8 cellular contexts compared by ENCODE assay signal in genomic region chr20:10670521-10671220, GRCh38. TPM values are rescaled to one million over a fixed set of nuclear protein-coding genes. Genes with fewer than 3 reads are reported as not detected.
DNase-seq lines count a peak whose midpoint lies in the region; ATAC-seq and TF ChIP-seq lines count a peak whose summit lies in the region.

No MANE protein-coding gene starts in this region.

- H3K27me3 Mint-ChIP-seq in activated CD8-positive, alpha-beta memory T cell treated with anti-CD3 and anti-CD28 coated beads, Interleukin-2, amount 10 ng/mL, durations not matched to agents 7 days and 5 days, result peaks cover 60% of the 10 kb centered on the region

- peaks cover 26% of the 10 kb centered on the region for H3K4me1 Mint-ChIP-seq in activated CD8-positive, alpha-beta memory T cell treated with anti-CD3 and anti-CD28 coated beads, Interleukin-2, amount 10 ng/mL, durations not matched to agents 7 days and 5 days

- H3K9ac ChIP-seq in HUES6 (ENCODE audit: low read length), result peak overlapping the region; percentile 76

- no peak overlapping the region for H3K4me3 Mint-ChIP-seq in activated CD8-positive, alpha-beta memory T cell treated with anti-CD3 and anti-CD28 coated beads, Interleukin-2, amount 10 ng/mL, durations not matched to agents 7 days and 5 days

- H3K4me3 ChIP-seq in AG10803 (ENCODE audit: low read length) (peak overlapping the region; percentile 82; the same call in 1 of the 2 replicates), HUES6 (ENCODE audit: low read depth, low read length) (peak overlapping the region; percentile 93), osteoblast (ENCODE audit: insufficient read depth, low read length) (peak overlapping the region; percentile 97)

- no peaks in the 10 kb centered on the region for H4K20me1 ChIP-seq in osteoblast (ENCODE audit: insufficient read depth, low read length)

- no peaks in the 10 kb centered on the region for H3K9me3 Mint-ChIP-seq in activated CD8-positive, alpha-beta memory T cell treated with anti-CD3 and anti-CD28 coated beads, Interleukin-2, amount 10 ng/mL, durations not matched to agents 7 days and 5 days (ENCODE audit: low read depth)

- no peak overlapping the region for H3K27ac Mint-ChIP-seq in activated CD8-positive, alpha-beta memory T cell treated with anti-CD3 and anti-CD28 coated beads, Interleukin-2, amount 10 ng/mL, durations not matched to agents 7 days and 5 days

- ATAC-seq in GM19468 (IDR thresholded peaks at IDR 0.05; ENCODE audit: extremely low read depth, unreplicated experiment), result peak; percentile 6
- no peak for ATAC-seq in activated CD8-positive, alpha-beta memory T cell treated with anti-CD3 and anti-CD28 coated beads, Interleukin-2, amount 10 ng/mL, durations not matched to agents 7 days and 5 days

- peak overlapping the region; percentile 84 for H3K4me2 ChIP-seq in osteoblast (ENCODE audit: insufficient read depth, low read length)

- H2AFZ ChIP-seq in osteoblast (ENCODE audit: low read length), result peak overlapping the region; percentile 0

- H3K36me3 ChIP-seq in HUES6 (ENCODE audit: control insufficient read depth, insufficient read depth, low read length) (peaks cover 22% of the 10 kb centered on the region; the same call in 1 of the 2 replicates), osteoblast (ENCODE audit: insufficient read depth, low read length) (peaks cover 25% of the 10 kb centered on the region)

- no peaks in the 10 kb centered on the region for H3K27me3 ChIP-seq in HUES6 (ENCODE audit: control insufficient read depth, insufficient read depth, low read length)
- H3K27me3 ChIP-seq in osteoblast (ENCODE audit: insufficient read depth, low read length), result no peaks in the 10 kb centered on the region

- TF ChIP-seq CTCF in AG10803 (conservative IDR thresholded peaks at IDR 0.05; ENCODE audit: low read length), result no peak
- TF ChIP-seq CTCF in osteoblast (IDR thresholded peaks at IDR 0.05; ENCODE audit: extremely low read depth, low read depth, low read length), result no peak

- CTCF ChIA-PET in activated CD8-positive, alpha-beta memory T cell treated with anti-CD3 and anti-CD28 coated beads, Interleukin-2, amount 10 ng/mL, durations not matched to agents 7 days and 5 days (lab: Charles Lee), result interaction anchor here (0.6 to 2.1 kb wide), 5 partner anchors 25 to 635 kb away, joined by 3 to 6 read pairs (median 3); partner anchors contain the start of gene SLX4IP

- H3K4me1 ChIP-seq in HUES6 (ENCODE audit: control insufficient read depth, insufficient read depth, low read length) (peaks cover 66% of the 10 kb centered on the region), osteoblast (ENCODE audit: insufficient read depth, low read length) (peaks cover 43% of the 10 kb centered on the region)

- H3K36me3 Mint-ChIP-seq in activated CD8-positive, alpha-beta memory T cell treated with anti-CD3 and anti-CD28 coated beads, Interleukin-2, amount 10 ng/mL, durations not matched to agents 7 days and 5 days, result no peaks in the 10 kb centered on the region

- DNase-seq in AG10803 (ENCODE audit: low read depth) (no peak), dermis blood vessel endothelial cell (peak; percentile 54), osteoblast (ENCODE audit: insufficient read length, low spot score, missing footprints) (peak; percentile 86), amniotic stem cell (lab: John Stamatoyannopoulos, UW) (no peak), GDM1 (lab: John Stamatoyannopoulos, UW) (no peak)
- no peak for DNase-seq in activated CD8-positive, alpha-beta memory T cell treated with anti-CD3 and anti-CD28 coated beads, Interleukin-2, amount 10 ng/mL, durations not matched to agents 7 days and 5 days

- no peaks in the 10 kb centered on the region for H3K9me3 ChIP-seq in HUES6 (ENCODE audit: control insufficient read depth, insufficient read depth, low read depth, low read length)
- H3K9me3 ChIP-seq in osteoblast (ENCODE audit: low read depth, low read length), result no peaks in the 10 kb centered on the region

- peak overlapping the region; percentile 46; the same call in 1 of the 2 replicates for H3K27ac ChIP-seq in HUES6 (ENCODE audit: low read depth, low read length)
- H3K27ac ChIP-seq in osteoblast (ENCODE audit: low read depth, low read length), result peak overlapping the region; percentile 97

- H3K79me2 ChIP-seq in osteoblast (ENCODE audit: insufficient read depth, low read length), result peaks cover 77% of the 10 kb centered on the region

RNA-seq across cellular contexts. Expression of gene JAG1, which starts 3.1 kb away (rescaled TPM):
- total RNA-seq in dermis blood vessel endothelial cell (124 and 203 TPM in 2 replicates), osteoblast (49.2 and 60.1 TPM in 2 replicates)
- total RNA-seq in activated CD8-positive, alpha-beta memory T cell treated with anti-CD3 and anti-CD28 coated beads, Interleukin-2, amount 10 ng/mL, durations not matched to agents 7 days and 5 days, result under 1 TPM; 0.15 to 0.54 TPM

Comparison
In these comparisons a context has a peak if more than half of its experiments do, and no peak if none do; other contexts are left out.
1. DNase-seq: peak in dermis blood vessel endothelial cell (single experiment) and osteoblast (single experiment); none in AG10803 (single experiment), amniotic stem cell (single experiment), GDM1 (single experiment) and activated CD8-positive, alpha-beta memory T cell treated with anti-CD3 and anti-CD28 coated beads, Interleukin-2, amount 10 ng/mL, durations not matched to agents 7 days and 5 days (single experiment).
2. RNA of gene JAG1, which starts 3.1 kb away (total RNA-seq): 124 to 203 TPM in dermis blood vessel endothelial cell and 49.2 to 60.1 TPM in osteoblast; 0.15 to 0.54 TPM in activated CD8-positive, alpha-beta memory T cell treated with anti-CD3 and anti-CD28 coated beads, Interleukin-2, amount 10 ng/mL, durations not matched to agents 7 days and 5 days; every median in the first group is over 10 times any median in the second.
3. Peak in every context shown above with its lines, with median percentiles within 50 percentile points of each other: H3K4me3 ChIP-seq.